In the genomic region with DNA sequence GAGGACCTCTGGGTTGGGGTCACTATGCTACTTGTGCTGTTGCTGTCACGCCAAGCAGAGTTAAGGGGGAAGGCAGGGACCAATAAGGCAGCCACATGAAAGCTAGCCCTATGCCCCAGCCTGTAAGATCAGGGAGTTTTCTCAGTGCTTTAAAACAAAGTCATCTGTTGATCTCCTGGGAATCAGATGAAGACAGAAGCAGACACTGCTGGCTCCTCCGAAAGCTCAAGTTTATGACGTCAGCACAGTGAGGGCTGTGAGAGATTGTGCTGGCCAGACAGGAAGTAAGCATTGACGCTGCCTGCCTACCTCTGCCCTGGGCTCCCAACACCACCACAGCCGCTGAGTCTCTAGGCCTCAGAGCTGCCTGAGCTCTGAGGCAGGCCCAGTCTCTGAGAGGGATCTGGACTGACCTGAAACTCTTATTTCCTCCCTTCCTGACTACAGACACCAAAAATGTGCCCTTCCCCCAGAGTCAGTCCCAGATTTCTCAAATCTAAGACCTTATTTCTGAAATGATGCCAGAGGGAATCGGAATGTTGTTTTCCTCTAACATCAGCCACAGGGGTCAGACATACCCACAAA, we compare ENCODE assay signal across 9 cellular contexts.
DNase-seq lines count a peak whose midpoint lies in the region; ATAC-seq lines count a peak whose summit lies in the region.
"Had no signal": no experiment of that assay in that cellular context is flagged by ENCODE, and none has a peak within 500 bp of the region (broad histone marks: within the 10 kb centered on the region; RNA-seq: fewer than 3 reads in every experiment).

No MANE protein-coding gene starts in this region.

- intact Hi-C loops in activated naive CD4-positive, alpha-beta T cell treated with anti-CD3 and anti-CD28 coated beads for 36 hours (cut with micrococcal nuclease), result loop anchor here (1.0 to 2.0 kb wide), 2 partner anchors 8 to 62 kb away; no protein-coding TSS in a partner anchor

- CTCF ChIA-PET in activated naive CD4-positive, alpha-beta T cell treated with anti-CD3 and anti-CD28 coated beads for 36 hours (lab: Charles Lee), result no interaction called here

- no peak overlapping the region for H3K4me3 Mint-ChIP-seq in activated naive CD4-positive, alpha-beta T cell treated with anti-CD3 and anti-CD28 coated beads for 36 hours

- peak; percentile 26 for DNase-seq in OCI-M1 (lab: John Stamatoyannopoulos, UW)
- peak; percentile 76 for DNase-seq in activated naive CD4-positive, alpha-beta T cell treated with anti-CD3 and anti-CD28 coated beads for 36 hours
- DNase-seq in hepatic stellate cell (ENCODE audit: low spot score), result peak; percentile 79
- DNase-seq in stimulated activated CD4-positive, alpha-beta T cell treated with anti-CD3 and anti-CD28 coated beads, Interleukin-15, amount 100 ng/mL, for 48 hours (ENCODE audit: low read depth in 2 of 2), result peak; percentile 22 to 41
- DNase-seq in COLO668 (lab: John Stamatoyannopoulos, UW; ENCODE audit: unreplicated experiment), result no peak
- no peak for DNase-seq in SW 1271 (lab: John Stamatoyannopoulos, UW)
- no peak for DNase-seq in superior temporal gyrus (ENCODE audit: extremely low spot score)

- no peaks in the 10 kb centered on the region for H3K36me3 Mint-ChIP-seq in activated naive CD4-positive, alpha-beta T cell treated with anti-CD3 and anti-CD28 coated beads for 36 hours (ENCODE audit: low read depth)

- ATAC-seq in GM18517 (IDR thresholded peaks at IDR 0.05; ENCODE audit: unreplicated experiment), result peak; percentile 60
- ATAC-seq: Panc1 had no signal

- H3K9me3 Mint-ChIP-seq in activated naive CD4-positive, alpha-beta T cell treated with anti-CD3 and anti-CD28 coated beads for 36 hours, result no peaks in the 10 kb centered on the region

- H3K4me1 Mint-ChIP-seq in activated naive CD4-positive, alpha-beta T cell treated with anti-CD3 and anti-CD28 coated beads for 36 hours (ENCODE audit: low read depth), result peaks cover 13% of the 10 kb centered on the region

- no peak overlapping the region for H3K27ac Mint-ChIP-seq in activated naive CD4-positive, alpha-beta T cell treated with anti-CD3 and anti-CD28 coated beads for 36 hours

- H3K27me3 Mint-ChIP-seq in activated naive CD4-positive, alpha-beta T cell treated with anti-CD3 and anti-CD28 coated beads for 36 hours (ENCODE audit: low read depth), result no peaks in the 10 kb centered on the region

Comparison
In these comparisons a context has a peak if more than half of its experiments do, and no peak if none do; other contexts are left out.
1. DNase-seq: peak in OCI-M1 (single experiment), activated naive CD4-positive, alpha-beta T cell treated with anti-CD3 and anti-CD28 coated beads for 36 hours (single experiment), hepatic stellate cell (single experiment) and stimulated activated CD4-positive, alpha-beta T cell treated with anti-CD3 and anti-CD28 coated beads, Interleukin-15, amount 100 ng/mL, for 48 hours (2 of 2); none in COLO668 (single experiment), SW 1271 (0 of 2) and superior temporal gyrus (single experiment).